ENCODE assay signal across 8 cellular contexts in genomic region chr22:46335201-46336118, GRCh38. TPM values are rescaled to one million over a fixed set of nuclear protein-coding genes. Genes with fewer than 3 reads are reported as not detected.
A peak's percentile ranks its signal among the peaks of the same experiment; 100 is the strongest.
DNase-seq lines count a peak whose midpoint lies in the region; ATAC-seq, FAIRE-seq and TF ChIP-seq lines count a peak whose summit lies in the region.

A gene with protein sequence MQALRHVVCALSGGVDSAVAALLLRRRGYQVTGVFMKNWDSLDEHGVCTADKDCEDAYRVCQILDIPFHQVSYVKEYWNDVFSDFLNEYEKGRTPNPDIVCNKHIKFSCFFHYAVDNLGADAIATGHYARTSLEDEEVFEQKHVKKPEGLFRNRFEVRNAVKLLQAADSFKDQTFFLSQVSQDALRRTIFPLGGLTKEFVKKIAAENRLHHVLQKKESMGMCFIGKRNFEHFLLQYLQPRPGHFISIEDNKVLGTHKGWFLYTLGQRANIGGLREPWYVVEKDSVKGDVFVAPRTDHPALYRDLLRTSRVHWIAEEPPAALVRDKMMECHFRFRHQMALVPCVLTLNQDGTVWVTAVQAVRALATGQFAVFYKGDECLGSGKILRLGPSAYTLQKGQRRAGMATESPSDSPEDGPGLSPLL (plus strand): TSS chr22:46335714. CDS start chr22:46335765, 51 bp downstream.

- peak within 1 kb of the TSS; percentile 89 for H3K27ac Mint-ChIP-seq in central memory CD8-positive, alpha-beta T cell (ENCODE audit: low read depth)

- no peaks in the 10 kb centered on the region for H4K20me1 ChIP-seq in keratinocyte (ENCODE audit: control insufficient read depth, extremely low read depth, insufficient read depth, low read length)

- H3K4me1 ChIP-seq in keratinocyte (ENCODE audit: control insufficient read depth, extremely low read depth, insufficient read depth, low read length) = peaks cover 10% of the 10 kb centered on the region

- H3K27me3 ChIP-seq in keratinocyte (ENCODE audit: control insufficient read depth, extremely low read depth, insufficient read depth, low read length) = no peaks in the 10 kb centered on the region

- H3K9me1 ChIP-seq in keratinocyte (ENCODE audit: control insufficient read depth, extremely low read depth, insufficient read depth, low read length) = no peaks in the 10 kb centered on the region

- peak; percentile 81 for ATAC-seq in HG02973 (IDR thresholded peaks at IDR 0.05; ENCODE audit: unreplicated experiment)
- peak; percentile 77 for ATAC-seq in central memory CD8-positive, alpha-beta T cell (replicated peaks; ENCODE audit: extremely low read depth, poor library complexity, severe bottlenecking)

- H3K79me2 ChIP-seq in keratinocyte (ENCODE audit: control insufficient read depth, insufficient read depth, low read length) = peaks cover 35% of the 10 kb centered on the region

- peaks cover 35% of the 10 kb centered on the region for H3K4me1 Mint-ChIP-seq in central memory CD8-positive, alpha-beta T cell

- dilution Hi-C loops in keratinocyte (cut with MboI; ENCODE audit: extremely low pct_ligation_motif_present, low sequenced_read_pairs) = no loop called here

- peak within 1 kb of the TSS; percentile 70 for H3K27ac ChIP-seq in keratinocyte (ENCODE audit: control insufficient read depth, insufficient read depth, low read length)

- H3K9ac ChIP-seq in keratinocyte (ENCODE audit: control insufficient read depth, extremely low read depth, insufficient read depth, low read length) = peak within 1 kb of the TSS; percentile 84

- H3K9me3 Mint-ChIP-seq in central memory CD8-positive, alpha-beta T cell = no peaks in the 10 kb centered on the region

- H3K36me3 Mint-ChIP-seq in central memory CD8-positive, alpha-beta T cell (ENCODE audit: insufficient read depth) = peaks cover 25% of the 10 kb centered on the region

- TF ChIP-seq CTCF in keratinocyte (optimal IDR thresholded peaks at IDR 0.05 in 1 of 3, IDR thresholded peaks at IDR 0.05 in 1 of 3, conservative IDR thresholded peaks at IDR 0.05 in 1 of 3; ENCODE audit: extremely low read depth in 1 of 3, insufficient read depth in 2 of 3, low read length in 3 of 3) = no peak

- no peak for FAIRE-seq in keratinocyte (lab: Jason Lieb, UNC)

- H3K27me3 Mint-ChIP-seq in central memory CD8-positive, alpha-beta T cell = no peaks in the 10 kb centered on the region

- H3K9me3 ChIP-seq in keratinocyte (ENCODE audit: control insufficient read depth, low read depth, low read length) = no peaks in the 10 kb centered on the region

- peak within 1 kb of the TSS; percentile 95 for H3K4me2 ChIP-seq in keratinocyte (ENCODE audit: control insufficient read depth, extremely low read depth, insufficient read depth, low read depth, low read length)

- peak within 1 kb of the TSS; percentile 95 for H3K4me3 Mint-ChIP-seq in central memory CD8-positive, alpha-beta T cell

- DNase-seq in NCI-H1436 (lab: John Stamatoyannopoulos, UW) = peak; percentile 61
- no peak for DNase-seq in NCI-H1436 treated with DMSO at 0.1 percent for 48 hours (lab: John Stamatoyannopoulos, UW)
- DNase-seq in NCI-H2227 treated with DMSO at 0.1 percent for 48 hours (lab: John Stamatoyannopoulos, UW) = peak; percentile 59
- peak; percentile 30 for DNase-seq in activated CD4-positive, CD25-positive, alpha-beta regulatory T cell treated with anti-CD3 and anti-CD28 coated beads, Interleukin-2, amount 50 U/mL, for 16 hours (ENCODE audit: low read depth, low spot score)
- peak; percentile 30 to 56 for DNase-seq in central memory CD8-positive, alpha-beta T cell (ENCODE audit: low spot score in 2 of 2)
- DNase-seq in keratinocyte (ENCODE audit: low read depth, low spot score) = peak; percentile 54
- DNase-seq in stimulated activated CD4-positive, alpha-beta T cell treated with anti-CD3 and anti-CD28 coated beads, Interleukin-12 subunit alpha, Interleukin-12 subunit beta, amount 100 ng/mL, for 48 hours (ENCODE audit: low read depth in 2 of 3, low spot score in 1 of 3) = peak; percentile 49 to 74 (median 53)

- H3K4me3 ChIP-seq in keratinocyte (ENCODE audit: control insufficient read depth in 2 of 3, extremely low read depth in 1 of 3, insufficient read depth in 2 of 3, low read depth in 1 of 3, low read length in 3 of 3) = peak within 1 kb of the TSS; percentile 91 to 96 (median 92)

- H3K36me3 ChIP-seq in keratinocyte (ENCODE audit: control insufficient read depth in 2 of 2, extremely low read depth in 1 of 2, insufficient read depth in 2 of 2, low read length in 2 of 2) = peaks cover 13 to 26% of the 10 kb centered on the region in 2 experiments

- H2AFZ ChIP-seq in keratinocyte (ENCODE audit: control insufficient read depth, low read length) = peak within 1 kb of the TSS; percentile 93

RNA-seq across cellular contexts. Expression of the gene that starts here (rescaled TPM):
- polyA plus RNA-seq in keratinocyte = 24.7 to 33.6 TPM (median 24.9 TPM) in 3 replicates
- 18.4 TPM for polyA plus RNA-seq in keratinocyte (2011; ENCODE audit: low read depth)
- polyA plus RNA-seq in keratinocyte (2011; cell fraction: cytosol; rRNA removed) = 12.4 and 15.7 TPM in 2 replicates
- 48.4 and 50.5 TPM in 2 replicates for polyA plus RNA-seq in keratinocyte (2011; cell fraction: nucleus; rRNA removed)
- polyA plus RNA-seq in keratinocyte (2012; ENCODE audit: low replicate concordance) = 21.7 and 22.7 TPM in 2 replicates
- polyA minus RNA-seq in keratinocyte = 11.4 to 19.7 TPM (median 17.8 TPM) in 3 replicates
- 14.6 TPM for polyA minus RNA-seq in keratinocyte (2011; cell fraction: cytosol; rRNA and poly(A)+ RNA removed)
- polyA minus RNA-seq in keratinocyte (2011; cell fraction: nucleus; rRNA and poly(A)+ RNA removed) = 23.1 and 29.9 TPM in 2 replicates
